12 cellular contexts compared by ENCODE assay signal in the genomic region with DNA sequence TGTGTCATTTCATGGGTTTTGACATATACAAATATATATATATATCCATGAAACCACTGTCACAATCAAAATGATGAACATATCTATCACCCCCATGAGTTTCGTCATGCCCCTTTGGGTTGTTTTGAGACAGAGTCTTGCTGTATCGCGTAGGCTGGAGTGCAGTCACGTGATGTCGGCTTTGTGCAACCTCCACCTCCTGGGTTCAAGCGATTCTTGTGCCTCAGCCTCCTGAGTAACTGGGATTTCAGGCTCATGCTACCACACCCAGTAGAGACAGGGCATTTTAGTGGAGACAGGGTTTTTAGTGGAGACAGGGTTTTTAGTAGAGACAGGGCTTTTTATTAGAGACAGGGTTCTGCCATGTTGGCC. TPM values are rescaled to one million over a fixed set of nuclear protein-coding genes. Genes with fewer than 3 reads are reported as not detected.
DNase-seq lines count a peak whose midpoint lies in the region; ATAC-seq, FAIRE-seq and TF ChIP-seq lines count a peak whose summit lies in the region.
"Had no signal": no experiment of that assay in that cellular context is flagged by ENCODE, and none has a peak within 500 bp of the region (broad histone marks: within the 10 kb centered on the region; RNA-seq: fewer than 3 reads in every experiment).

No MANE protein-coding gene starts in this region.

- no peak overlapping the region for H2BK5ac ChIP-seq in H1 (ENCODE audit: low read depth, low read length)

- H3K9me3 ChIP-seq in GM23248 (ENCODE audit: low read depth) (no peaks in the 10 kb centered on the region), H1 (ENCODE audit: insufficient read depth in 2 of 2, low read depth in 1 of 2, low read length in 1 of 2) (no peaks in the 10 kb centered on the region), psoas muscle (no peaks in the 10 kb centered on the region), MG63 (no peaks in the 10 kb centered on the region), transverse colon (no peaks in the 10 kb centered on the region)

- CTCF ChIA-PET in H1 (lab: Charles Lee; ENCODE audit: partially characterized antibody) = interaction anchor here (1.2 kb wide), 1 partner anchor 23 kb away, joined by 4 read pairs; no protein-coding TSS in a partner anchor

- H2AFZ ChIP-seq in GM23248 = no peak overlapping the region
- H2AFZ ChIP-seq in H1 (ENCODE audit: low read length) = no peak overlapping the region

- H2BK15ac ChIP-seq in H1 (ENCODE audit: low read length) = no peak overlapping the region

- POLR2A ChIA-PET in H1 (lab: Charles Lee; ENCODE audit: partially characterized antibody) = interaction anchor here (1.6 kb wide), 1 partner anchor 38 kb away, joined by 7 read pairs; no protein-coding TSS in a partner anchor

- no peak for TF ChIP-seq CTCF in H1 (IDR thresholded peaks at IDR 0.05; ENCODE audit: control extremely low read depth in 1 of 3, insufficient read depth in 1 of 3, low read depth in 1 of 3, low read length in 3 of 3)
- TF ChIP-seq CTCF in psoas muscle (IDR thresholded peaks at IDR 0.05) = no peak
- TF ChIP-seq CTCF in transverse colon (IDR thresholded peaks at IDR 0.05) = no peak

- H3K36me3 ChIP-seq in GM23248 (ENCODE audit: low read depth) = no peaks in the 10 kb centered on the region
- no peaks in the 10 kb centered on the region for H3K36me3 ChIP-seq in H1 (ENCODE audit: control insufficient read depth in 2 of 4, insufficient read depth in 4 of 4, low read length in 3 of 4)
- peaks cover 0 to 14% of the 10 kb centered on the region in 2 donors for H3K36me3 ChIP-seq in psoas muscle (ENCODE audit: insufficient read depth in 1 of 2, low read depth in 1 of 2)
- no peaks in the 10 kb centered on the region for H3K36me3 ChIP-seq in MG63
- no peaks in the 10 kb centered on the region for H3K36me3 ChIP-seq in transverse colon

- peak overlapping the region; percentile 5 for H3K4me2 ChIP-seq in GM23248 (ENCODE audit: unreplicated experiment)
- no peak overlapping the region for H3K4me2 ChIP-seq in H1 (ENCODE audit: insufficient read depth in 1 of 2, low read depth in 2 of 2, low read length in 2 of 2)

- no peak overlapping the region for H4K5ac ChIP-seq in H1 (ENCODE audit: insufficient read length, low read depth, low read length)

- no peak for DNase-seq in GM23248
- peak; percentile 36 for DNase-seq in OCI-M1 (lab: John Stamatoyannopoulos, UW)
- no peak for DNase-seq in H1 (ENCODE audit: low read depth in 1 of 2, low spot score in 2 of 2)
- DNase-seq in psoas muscle = no peak
- DNase-seq in MG63 = no peak
- DNase-seq in NCI-H2227 treated with DMSO at 0.1 percent for 48 hours (lab: John Stamatoyannopoulos, UW) = no peak
- no peak for DNase-seq in transverse colon
- DNase-seq: NK-92 treated with Interleukin-12 subunit alpha and Interleukin-12 subunit beta, amount 100 ng/mL, for 24 hours had no signal

- no peak overlapping the region for H4K8ac ChIP-seq in H1 (ENCODE audit: extremely low read depth, insufficient read depth, low read length)

- H3K14ac ChIP-seq in H1 (ENCODE audit: insufficient read length) = no peak overlapping the region

- H3K79me2 ChIP-seq in GM23248 (ENCODE audit: insufficient read depth) (no peaks in the 10 kb centered on the region), H1 (ENCODE audit: control insufficient read depth in 1 of 2, insufficient read depth in 2 of 2, low read length in 2 of 2) (no peaks in the 10 kb centered on the region)

- H3K9me2 ChIP-seq in GM23248 (ENCODE audit: insufficient read depth) = no peaks in the 10 kb centered on the region

- no peak overlapping the region for H3K56ac ChIP-seq in H1 (replicated peaks; ENCODE audit: insufficient read length, low read depth, low read length)

- no peak overlapping the region for H3K4ac ChIP-seq in H1 (replicated peaks; ENCODE audit: insufficient read length, low read depth, low read length)

- no peak overlapping the region for H2AK5ac ChIP-seq in H1 (ENCODE audit: low read depth, low read length)

- H2BK12ac ChIP-seq in H1 (ENCODE audit: low read depth, low read length) = no peak overlapping the region

- H3K9ac ChIP-seq in GM23248 (0 out of 2 replicates have a peak overlapping the region, but pooled peaks have one; percentile 8), H1 (replicated peaks in 1 of 4; ENCODE audit: extremely low read depth in 1 of 4, low read depth in 3 of 4, low read length in 3 of 4) (no peak overlapping the region)

- peak in 3 of 4 donors; percentile 6 to 25 (median 14) for ATAC-seq in psoas muscle

- in situ Hi-C loops in GM23248 (cut with MboI) = no loop called here
- in situ Hi-C loops in transverse colon (cut with MboI; ENCODE audit: low pct_ligation_motif_present in 1 of 4, low pct_unique_long_range_greater_than_20kb in 1 of 4, low sequenced_read_pairs in 3 of 4) = loop anchor here in 3 of 4 donors (5.0 to 25.0 kb wide), 2 partner anchors 36 to 126 kb away; a partner anchor contains a TSS

- H3K27me3 ChIP-seq in GM23248 (replicated peaks; ENCODE audit: insufficient read depth) = no peaks in the 10 kb centered on the region
- H3K27me3 ChIP-seq in H1 (replicated peaks in 1 of 4; ENCODE audit: control insufficient read depth in 3 of 4, extremely low read depth in 1 of 4, insufficient read depth in 3 of 4, low read length in 3 of 4) = peaks cover 0 to 6% (median 4%) of the 10 kb centered on the region in 4 experiments; a peak in 2 of 7 replicates
- H3K27me3 ChIP-seq in psoas muscle (ENCODE audit: insufficient read depth in 3 of 3, low read length in 2 of 3) = no peaks in the 10 kb centered on the region
- no peaks in the 10 kb centered on the region for H3K27me3 ChIP-seq in MG63
- peaks cover 6% of the 10 kb centered on the region for H3K27me3 ChIP-seq in transverse colon

- H3K4me3 ChIP-seq in GM23248 (no peak overlapping the region), H1 (ENCODE audit: extremely low read depth in 1 of 4, insufficient read depth in 2 of 4, low read depth in 3 of 4, low read length in 4 of 4) (no peak overlapping the region), psoas muscle (no peak overlapping the region), MG63 (no peak overlapping the region), transverse colon (no peak overlapping the region)

- intact Hi-C loops in psoas muscle (cut with DNase I) = loop anchor here (1.0 to 5.0 kb wide), 6 partner anchors 37 to 168 kb away; a partner anchor contains a TSS
- intact Hi-C loops in transverse colon (cut with DNase I; ENCODE audit: low total_unique reads) = loop anchor here (2.0 to 10.0 kb wide), 3 partner anchors 37 to 169 kb away; a partner anchor contains a TSS

- TF ChIP-seq POLR2A in H1 (IDR thresholded peaks at IDR 0.05; ENCODE audit: control extremely low read depth in 1 of 2, low read depth in 2 of 2, low read length in 2 of 2) = no peak
- no peak for TF ChIP-seq POLR2A in transverse colon (IDR thresholded peaks at IDR 0.05)

- TF ChIP-seq EP300 in H1 (IDR thresholded peaks at IDR 0.05; ENCODE audit: borderline replicate concordance in 1 of 2, low read depth in 2 of 2, low read length in 2 of 2) (no peak), transverse colon (IDR thresholded peaks at IDR 0.05; ENCODE audit: low read depth) (no peak)

- H3K18ac ChIP-seq in H1 (ENCODE audit: extremely low read depth, low read length) = no peak overlapping the region

- no peak overlapping the region for H3K23ac ChIP-seq in H1 (ENCODE audit: insufficient read length)

- H4K20me1 ChIP-seq in GM23248 (ENCODE audit: insufficient read depth) = no peaks in the 10 kb centered on the region
- no peaks in the 10 kb centered on the region for H4K20me1 ChIP-seq in H1 (replicated peaks in 1 of 2; ENCODE audit: control insufficient read depth in 1 of 2, insufficient read depth in 2 of 2, low read length in 2 of 2)

- H3K79me1 ChIP-seq in H1 (ENCODE audit: low read depth, low read length) = no peaks in the 10 kb centered on the region

- WGBS in GM23248 (ENCODE audit: low coverage in 1 of 2, low lambda C conversion rate in 2 of 2, missing lambda C conversion rate in 2 of 2), 2 experiments = 73 to 76% methylated on average over 6 of the region's 6 CpGs
- WGBS in H1 (ENCODE audit: extremely low coverage in 1 of 2, insufficient coverage in 1 of 2, insufficient read length in 1 of 2, insufficient replicate concordance in 2 of 2, low coverage in 1 of 2, low lambda C conversion rate in 2 of 2, missing lambda C conversion rate in 1 of 2), 2 experiments = 90% methylated on average over 6 of the region's 6 CpGs; no CpG with 5 or more reads in 1 of the 2 experiments
- WGBS in psoas muscle, 3 donors = 75 to 85% (median 76%) methylated on average over 6 of the region's 6 CpGs
- WGBS in transverse colon (ENCODE audit: low coverage in 1 of 2), 2 donors = 63 to 84% methylated on average over 1 to 6 of the region's 6 CpGs

- peak overlapping the region; percentile 40 for H3K27ac ChIP-seq in GM23248
- H3K27ac ChIP-seq in H1 (ENCODE audit: low read depth, low read length) = no peak overlapping the region
- peak overlapping the region; percentile 26 for H3K27ac ChIP-seq in psoas muscle
- H3K27ac ChIP-seq in transverse colon = no peak overlapping the region

- H3K4me1 ChIP-seq in GM23248 (ENCODE audit: insufficient read depth) (peaks cover 19% of the 10 kb centered on the region), H1 (replicated peaks in 1 of 4; ENCODE audit: control insufficient read depth in 3 of 4, insufficient read depth in 4 of 4, low read length in 3 of 4) (peaks cover 0 to 2% (median 0%) of the 10 kb centered on the region in 4 experiments; a peak in 2 of 7 replicates), psoas muscle (peaks cover 30% of the 10 kb centered on the region), transverse colon (peaks cover 0 to 17% (median 0%) of the 10 kb centered on the region in 4 donors)

- H2BK20ac ChIP-seq in H1 (ENCODE audit: low read length) = no peak overlapping the region

- H2BK120ac ChIP-seq in H1 (replicated peaks; ENCODE audit: low read depth, low read length) = no peak overlapping the region

- no peak for TF ChIP-seq RAD21 in H1 (IDR thresholded peaks at IDR 0.05 in 1 of 2, conservative IDR thresholded peaks at IDR 0.05 in 1 of 2; ENCODE audit: low read depth in 2 of 2, low read length in 2 of 2)

- H4K91ac ChIP-seq in H1 (replicated peaks; ENCODE audit: insufficient read length, low read length) = peak overlapping the region; percentile 45

- peaks cover 25% of the 10 kb centered on the region for H3F3A ChIP-seq in GM23248 (ENCODE audit: insufficient read depth)

- no peak for FAIRE-seq in H1 (lab: Jason Lieb, UNC)

- no peaks in the 10 kb centered on the region; the same call in 1 of the 2 replicates for H3K23me2 ChIP-seq in H1 (ENCODE audit: low read depth, low read length)

RNA-seq across cellular contexts. Expression of a gene that starts 8.0 kb away (rescaled TPM):
- total RNA-seq in GM23248 (2014; rRNA removed; shearing (Covaris generic)) = not detected in 2 replicates
- polyA plus RNA-seq in GM23248 (2016; fragmentation: Nextera tagmentation; extraction: Ambion mirVana) (not detected in 2 replicates), H1 (2011; rRNA removed) (0.42 and 0.70 TPM in 2 replicates), psoas muscle (100 to 1,000 TPM in 2 of 3 donors, 10 to 100 TPM in 1; 38.1 to 314 (median 168) TPM)
- 0.32 and 0.46 TPM in 2 replicates for total RNA-seq in H1 (2021; fragmentation: NEBNext Ultra II Directional; extraction: Animal tissue kit (Norgen Biotek cat#: 25700))
- 0.58 TPM for polyA plus RNA-seq in H1 (2011; cell fraction: cytosol; rRNA removed)
- polyA plus RNA-seq in H1 (2011; cell fraction: nucleus; rRNA removed) = 0.37 TPM
- polyA plus RNA-seq in H1 (2012, experiment 1 of 2) = 0.15 to 0.51 TPM (median 0.34 TPM) in 4 replicates
- polyA plus RNA-seq in H1 (2012, experiment 2 of 2) = 0.14 TPM
- polyA plus RNA-seq in H1 (2013, experiment 1 of 2) = 0.20 TPM
- 0.18 TPM for polyA plus RNA-seq in H1 (2013, experiment 2 of 2)
- 0.47 and 0.63 TPM in 2 replicates for polyA minus RNA-seq in H1 (2011; rRNA and poly(A)+ RNA removed)
- polyA minus RNA-seq in H1 (2011; cell fraction: cytosol; rRNA and poly(A)+ RNA removed) = not detected
- not detected for polyA minus RNA-seq in H1 (2011; cell fraction: nucleus; rRNA and poly(A)+ RNA removed)
- total RNA-seq in psoas muscle (100 to 1,000 TPM; 240 to 354 (median 317) TPM), transverse colon (under 1 TPM in 1 of 4 donors, not detected in 3; 0.27 TPM)
- total RNA-seq in MG63 (2014; rRNA removed; shearing (Covaris generic); ENCODE audit: low replicate concordance) = not detected in 2 replicates
- total RNA-seq: H4, HT-29, MCF 10A, OCI-LY7 had no signal

RNA-seq across cellular contexts. Expression of a gene that starts 17.2 kb away (rescaled TPM):
- 221 and 263 TPM in 2 replicates for total RNA-seq in GM23248 (2014; rRNA removed; shearing (Covaris generic))
- polyA plus RNA-seq in GM23248 (2016; fragmentation: Nextera tagmentation; extraction: Ambion mirVana) = 169 and 180 TPM in 2 replicates
- 10.3 and 12.3 TPM in 2 replicates for total RNA-seq in H1 (2021; fragmentation: NEBNext Ultra II Directional; extraction: Animal tissue kit (Norgen Biotek cat#: 25700))
- 33.4 and 56.8 TPM in 2 replicates for polyA plus RNA-seq in H1 (2011; rRNA removed)
- 50.4 TPM for polyA plus RNA-seq in H1 (2011; cell fraction: cytosol; rRNA removed)
- polyA plus RNA-seq in H1 (2011; cell fraction: nucleus; rRNA removed) = 73.4 TPM
- 14.6 to 27.3 TPM (median 22.1 TPM) in 4 replicates for polyA plus RNA-seq in H1 (2012, experiment 1 of 2)
- polyA plus RNA-seq in H1 (2012, experiment 2 of 2) = 4.6 TPM
- 9.4 TPM for polyA plus RNA-seq in H1 (2013, experiment 1 of 2)
- 8.5 TPM for polyA plus RNA-seq in H1 (2013, experiment 2 of 2)
- polyA minus RNA-seq in H1 (2011; rRNA and poly(A)+ RNA removed) = 91.1 and 129 TPM in 2 replicates
- 56.7 TPM for polyA minus RNA-seq in H1 (2011; cell fraction: cytosol; rRNA and poly(A)+ RNA removed)
- 171 TPM for polyA minus RNA-seq in H1 (2011; cell fraction: nucleus; rRNA and poly(A)+ RNA removed)
- total RNA-seq in psoas muscle = 1,000 to 10,000 TPM in 3 of 4 donors, 100 to 1,000 TPM in 1; 887 to 2,747 (median 1,374) TPM
- 1,000 to 10,000 TPM; 1,253 to 1,929 (median 1,863) TPM for polyA plus RNA-seq in psoas muscle
- 20.4 and 20.6 TPM in 2 replicates for total RNA-seq in MG63 (2014; rRNA removed; shearing (Covaris generic); ENCODE audit: low replicate concordance)
- 1,000 to 10,000 TPM in 2 of 4 donors, 100 to 1,000 TPM in 2; 296 to 2,602 (median 982) TPM for total RNA-seq in transverse colon

RNA-seq across cellular contexts. Expression of a gene that starts 49.1 kb away (rescaled TPM):
- 17.4 and 24.2 TPM in 2 replicates for total RNA-seq in GM23248 (2014; rRNA removed; shearing (Covaris generic))
- polyA plus RNA-seq in GM23248 (2016; fragmentation: Nextera tagmentation; extraction: Ambion mirVana) = 34.7 and 37.9 TPM in 2 replicates
- total RNA-seq in H1 (2021; fragmentation: NEBNext Ultra II Directional; extraction: Animal tissue kit (Norgen Biotek cat#: 25700)) = 2.3 and 3.1 TPM in 2 replicates
- 3.5 and 3.9 TPM in 2 replicates for polyA plus RNA-seq in H1 (2011; rRNA removed)
- 5.2 TPM for polyA plus RNA-seq in H1 (2011; cell fraction: cytosol; rRNA removed)
- 3.2 TPM for polyA plus RNA-seq in H1 (2011; cell fraction: nucleus; rRNA removed)
- 4.7 to 7.1 TPM (median 5.3 TPM) in 4 replicates for polyA plus RNA-seq in H1 (2012, experiment 1 of 2)
- polyA plus RNA-seq in H1 (2012, experiment 2 of 2) = 1.7 TPM
- 4.5 TPM for polyA plus RNA-seq in H1 (2013, experiment 1 of 2)
- 4.8 TPM for polyA plus RNA-seq in H1 (2013, experiment 2 of 2)
- polyA minus RNA-seq in H1 (2011; rRNA and poly(A)+ RNA removed) = 1.5 and 1.6 TPM in 2 replicates
- polyA minus RNA-seq in H1 (2011; cell fraction: cytosol; rRNA and poly(A)+ RNA removed) = 1.5 TPM
- polyA minus RNA-seq in H1 (2011; cell fraction: nucleus; rRNA and poly(A)+ RNA removed) = 2.0 TPM
- total RNA-seq in psoas muscle = 10 to 100 TPM; 30.5 to 62.5 (median 48.9) TPM
- polyA plus RNA-seq in psoas muscle = 100 to 1,000 TPM in 1 of 3 donors, 10 to 100 TPM in 2; 59.9 to 139 (median 98.1) TPM
- total RNA-seq in MG63 (2014; rRNA removed; shearing (Covaris generic); ENCODE audit: low replicate concordance) = 1.8 and 6.8 TPM in 2 replicates
- total RNA-seq in transverse colon = 10 to 100 TPM in 3 of 4 donors, 1 to 10 TPM in 1; 1.2 to 23.7 (median 14.4) TPM

RNA-seq across cellular contexts. Expression of a gene that starts 49.2 kb away (rescaled TPM):
- total RNA-seq in GM23248 (2014; rRNA removed; shearing (Covaris generic)) = 0.25 and 1.3 TPM in 2 replicates
- polyA plus RNA-seq in GM23248 (2016; fragmentation: Nextera tagmentation; extraction: Ambion mirVana) (1.9 and 2.3 TPM in 2 replicates), H1 (2011; rRNA removed) (0.15 and 0.19 TPM in 2 replicates), psoas muscle (10 to 100 TPM in 1 of 3 donors, 1 to 10 TPM in 2; 6.6 to 14.7 (median 7.4) TPM)
- total RNA-seq in H1 (2021; fragmentation: NEBNext Ultra II Directional; extraction: Animal tissue kit (Norgen Biotek cat#: 25700)) = 0.20 and 0.46 TPM in 2 replicates
- polyA plus RNA-seq in H1 (2011; cell fraction: cytosol; rRNA removed) = 0.10 TPM
- 0.33 TPM for polyA plus RNA-seq in H1 (2011; cell fraction: nucleus; rRNA removed)
- polyA plus RNA-seq in H1 (2012, experiment 1 of 2) = 0.18 to 0.33 TPM (median 0.26 TPM) in 4 replicates
- 0.22 TPM for polyA plus RNA-seq in H1 (2012, experiment 2 of 2)
- polyA plus RNA-seq in H1 (2013, experiment 1 of 2) = 0.08 TPM
- polyA plus RNA-seq in H1 (2013, experiment 2 of 2) = 0.13 TPM
- 0.07 and 0.47 TPM in 2 replicates for polyA minus RNA-seq in H1 (2011; rRNA and poly(A)+ RNA removed)
- polyA minus RNA-seq in H1 (2011; cell fraction: cytosol; rRNA and poly(A)+ RNA removed) = not detected
- 0.70 TPM for polyA minus RNA-seq in H1 (2011; cell fraction: nucleus; rRNA and poly(A)+ RNA removed)
- total RNA-seq in psoas muscle (10 to 100 TPM in 1 of 4 donors, 1 to 10 TPM in 2, under 1 TPM in 1; 0.42 to 12.3 (median 4.9) TPM), transverse colon (1 to 10 TPM in 1 of 4 donors, under 1 TPM in 2, not detected in 1; 0.41 to 4.1 (median 0.64) TPM)
- 0.30 TPM in 1 of 2 replicates, not detected in the other for total RNA-seq in MG63 (2014; rRNA removed; shearing (Covaris generic); ENCODE audit: low replicate concordance)

RNA-seq across cellular contexts. Expression of a gene that starts 55.7 kb away (rescaled TPM):
- total RNA-seq in GM23248 (2014; rRNA removed; shearing (Covaris generic)) = 26.1 and 36.5 TPM in 2 replicates
- polyA plus RNA-seq in GM23248 (2016; fragmentation: Nextera tagmentation; extraction: Ambion mirVana) = 18.3 TPM in 2 replicates
- 2.9 and 3.0 TPM in 2 replicates for total RNA-seq in H1 (2021; fragmentation: NEBNext Ultra II Directional; extraction: Animal tissue kit (Norgen Biotek cat#: 25700))
- polyA plus RNA-seq in H1 (2011; rRNA removed) = 3.7 and 3.8 TPM in 2 replicates
- polyA plus RNA-seq in H1 (2011; cell fraction: cytosol; rRNA removed) = 2.9 TPM
- polyA plus RNA-seq in H1 (2011; cell fraction: nucleus; rRNA removed) = 0.67 TPM
- polyA plus RNA-seq in H1 (2012, experiment 1 of 2) = 1.1 to 2.2 TPM (median 1.2 TPM) in 4 replicates
- 1.7 TPM for polyA plus RNA-seq in H1 (2012, experiment 2 of 2)
- polyA plus RNA-seq in H1 (2013, experiment 1 of 2) = 1.9 TPM
- 2.0 TPM for polyA plus RNA-seq in H1 (2013, experiment 2 of 2)
- 2.7 TPM in 2 replicates for polyA minus RNA-seq in H1 (2011; rRNA and poly(A)+ RNA removed)
- 1.7 TPM for polyA minus RNA-seq in H1 (2011; cell fraction: cytosol; rRNA and poly(A)+ RNA removed)
- polyA minus RNA-seq in H1 (2011; cell fraction: nucleus; rRNA and poly(A)+ RNA removed) = 1.3 TPM
- total RNA-seq in psoas muscle = 10 to 100 TPM; 14.6 to 59.7 (median 38.0) TPM
- polyA plus RNA-seq in psoas muscle = 10 to 100 TPM; 23.5 to 36.9 (median 28.1) TPM
- total RNA-seq in MG63 (2014; rRNA removed; shearing (Covaris generic); ENCODE audit: low replicate concordance) = 30.0 and 38.9 TPM in 2 replicates
- total RNA-seq in transverse colon = 10 to 100 TPM in 2 of 4 donors, 1 to 10 TPM in 2; 7.2 to 12.5 (median 9.8) TPM

Comparison
In these comparisons a context has a peak if more than half of its experiments do, and no peak if none do; other contexts are left out.
1. H3K27ac ChIP-seq: peak in GM23248 (single experiment) and psoas muscle (single experiment); none in H1 (single experiment) and transverse colon (0 of 4).
2. RNA of a gene that starts 8.0 kb away (total RNA-seq): 240 to 354 TPM in psoas muscle; 0.32 to 0.46 TPM in H1, not detected in GM23248, not detected in MG63 and 0.27 TPM in transverse colon; every median in the first group is over 100 times any median in the second.
3. RNA of a gene that starts 17.2 kb away (total RNA-seq): 887 to 2,747 TPM in psoas muscle, 296 to 2,602 TPM in transverse colon and 221 to 263 TPM in GM23248; 20.4 to 20.6 TPM in MG63 and 10.3 to 12.3 TPM in H1; every median in the first group is over 10 times any median in the second.